1 cellular context compared by ENCODE assay signal in the genomic region with DNA sequence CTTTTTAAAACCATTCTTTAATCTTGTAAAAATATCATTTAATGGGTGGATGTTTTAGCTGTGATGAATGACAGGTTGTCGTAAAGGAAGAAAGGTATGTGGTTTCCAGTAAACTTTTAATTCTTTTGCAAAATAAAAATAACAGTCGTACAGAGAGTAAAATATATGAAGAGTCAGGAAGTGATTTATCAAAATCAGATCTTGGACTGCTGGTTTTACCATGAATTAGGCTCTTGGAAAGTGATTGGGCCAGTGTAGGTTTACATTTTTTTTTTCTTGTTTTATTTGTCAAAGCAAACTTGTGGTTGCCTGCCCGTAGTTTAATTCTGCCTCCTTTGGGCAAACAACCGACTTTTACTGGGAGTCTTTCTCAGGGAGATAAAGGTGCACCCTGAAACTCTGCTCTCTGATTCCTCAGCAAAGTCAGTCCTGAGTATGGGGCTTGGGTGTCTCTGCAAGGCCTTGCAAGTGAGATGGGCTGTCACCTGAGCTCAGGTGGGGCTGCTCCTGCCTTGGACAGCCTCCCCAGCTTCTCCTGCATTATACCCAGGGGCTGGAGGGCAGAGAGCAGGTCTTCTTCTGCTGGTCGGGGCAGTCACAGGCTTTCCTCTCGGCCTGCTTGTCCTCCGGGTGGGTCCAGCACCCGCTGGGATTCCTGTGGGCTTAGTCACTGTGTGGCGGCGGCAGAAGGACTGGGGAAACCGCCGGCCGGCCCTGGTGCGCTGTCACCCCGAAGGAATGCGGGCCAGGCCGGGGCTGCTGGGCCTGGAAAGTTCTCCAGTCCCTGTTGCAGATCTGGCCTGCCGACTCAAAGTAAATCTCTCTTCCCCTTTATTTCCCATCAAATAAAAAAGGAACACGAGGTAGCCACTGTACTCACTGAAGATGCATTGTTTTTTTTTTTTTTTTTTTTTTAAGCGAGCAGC.
A peak's percentile ranks its signal among the peaks of the same experiment; 100 is the strongest.
TF ChIP-seq lines count a peak whose summit lies in the region.

No MANE protein-coding gene starts in this region.

TF ChIP-seq in HepG2, 621 proteins besides CTCF, POLR2A, EP300 and RAD21 (continued from another document and continues in another):
- TF ChIP-seq, protein P1, sequence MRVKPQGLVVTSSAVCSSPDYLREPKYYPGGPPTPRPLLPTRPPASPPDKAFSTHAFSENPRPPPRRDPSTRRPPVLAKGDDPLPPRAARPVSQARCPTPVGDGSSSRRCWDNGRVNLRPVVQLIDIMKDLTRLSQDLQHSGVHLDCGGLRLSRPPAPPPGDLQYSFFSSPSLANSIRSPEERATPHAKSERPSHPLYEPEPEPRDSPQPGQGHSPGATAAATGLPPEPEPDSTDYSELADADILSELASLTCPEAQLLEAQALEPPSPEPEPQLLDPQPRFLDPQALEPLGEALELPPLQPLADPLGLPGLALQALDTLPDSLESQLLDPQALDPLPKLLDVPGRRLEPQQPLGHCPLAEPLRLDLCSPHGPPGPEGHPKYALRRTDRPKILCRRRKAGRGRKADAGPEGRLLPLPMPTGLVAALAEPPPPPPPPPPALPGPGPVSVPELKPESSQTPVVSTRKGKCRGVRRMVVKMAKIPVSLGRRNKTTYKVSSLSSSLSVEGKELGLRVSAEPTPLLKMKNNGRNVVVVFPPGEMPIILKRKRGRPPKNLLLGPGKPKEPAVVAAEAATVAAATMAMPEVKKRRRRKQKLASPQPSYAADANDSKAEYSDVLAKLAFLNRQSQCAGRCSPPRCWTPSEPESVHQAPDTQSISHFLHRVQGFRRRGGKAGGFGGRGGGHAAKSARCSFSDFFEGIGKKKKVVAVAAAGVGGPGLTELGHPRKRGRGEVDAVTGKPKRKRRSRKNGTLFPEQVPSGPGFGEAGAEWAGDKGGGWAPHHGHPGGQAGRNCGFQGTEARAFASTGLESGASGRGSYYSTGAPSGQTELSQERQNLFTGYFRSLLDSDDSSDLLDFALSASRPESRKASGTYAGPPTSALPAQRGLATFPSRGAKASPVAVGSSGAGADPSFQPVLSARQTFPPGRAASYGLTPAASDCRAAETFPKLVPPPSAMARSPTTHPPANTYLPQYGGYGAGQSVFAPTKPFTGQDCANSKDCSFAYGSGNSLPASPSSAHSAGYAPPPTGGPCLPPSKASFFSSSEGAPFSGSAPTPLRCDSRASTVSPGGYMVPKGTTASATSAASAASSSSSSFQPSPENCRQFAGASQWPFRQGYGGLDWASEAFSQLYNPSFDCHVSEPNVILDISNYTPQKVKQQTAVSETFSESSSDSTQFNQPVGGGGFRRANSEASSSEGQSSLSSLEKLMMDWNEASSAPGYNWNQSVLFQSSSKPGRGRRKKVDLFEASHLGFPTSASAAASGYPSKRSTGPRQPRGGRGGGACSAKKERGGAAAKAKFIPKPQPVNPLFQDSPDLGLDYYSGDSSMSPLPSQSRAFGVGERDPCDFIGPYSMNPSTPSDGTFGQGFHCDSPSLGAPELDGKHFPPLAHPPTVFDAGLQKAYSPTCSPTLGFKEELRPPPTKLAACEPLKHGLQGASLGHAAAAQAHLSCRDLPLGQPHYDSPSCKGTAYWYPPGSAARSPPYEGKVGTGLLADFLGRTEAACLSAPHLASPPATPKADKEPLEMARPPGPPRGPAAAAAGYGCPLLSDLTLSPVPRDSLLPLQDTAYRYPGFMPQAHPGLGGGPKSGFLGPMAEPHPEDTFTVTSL (CRISPR knock-in tag; IDR thresholded peaks at IDR 0.05; ENCODE audit: borderline replicate concordance) = peak; percentile 47; the same call in 1 of the 2 replicates
- TF ChIP-seq KDM3A (CRISPR knock-in tag; IDR thresholded peaks at IDR 0.05; ENCODE audit: low read depth) (0 out of 2 replicates have a peak, but pooled peaks have one; percentile 22), TP53 (CRISPR knock-in tag; conservative IDR thresholded peaks at IDR 0.05) (no peak), NCOA1 (CRISPR knock-in tag; IDR thresholded peaks at IDR 0.05) (no peak), TOE1 (CRISPR knock-in tag; IDR thresholded peaks at IDR 0.05) (no peak), ZNF12 (CRISPR knock-in tag; IDR thresholded peaks at IDR 0.05) (no peak), EEA1 (CRISPR knock-in tag; IDR thresholded peaks at IDR 0.05; ENCODE audit: borderline replicate concordance) (no peak), ZNF674 (CRISPR knock-in tag; IDR thresholded peaks at IDR 0.05; ENCODE audit: low read depth) (no peak), SPEN (CRISPR knock-in tag; IDR thresholded peaks at IDR 0.05; ENCODE audit: low read depth) (peak; percentile 48; the same call in 1 of the 2 replicates), ZNF513 (CRISPR knock-in tag; conservative IDR thresholded peaks at IDR 0.05) (no peak), ZNF274 (CRISPR knock-in tag; IDR thresholded peaks at IDR 0.05) (peak; percentile 58; the same call in 1 of the 2 replicates), KDM2A (CRISPR knock-in tag; IDR thresholded peaks at IDR 0.05; ENCODE audit: borderline replicate concordance, low read depth) (peak; percentile 73; the same call in 1 of the 2 replicates), ZBTB38 (CRISPR knock-in tag; IDR thresholded peaks at IDR 0.05) (peak; percentile 55; the same call in 1 of the 2 replicates), ZNF776 (CRISPR knock-in tag; IDR thresholded peaks at IDR 0.05) (no peak), ZNF775 (CRISPR knock-in tag; IDR thresholded peaks at IDR 0.05; ENCODE audit: borderline replicate concordance) (no peak), ZNF777 (CRISPR knock-in tag; IDR thresholded peaks at IDR 0.05) (no peak), ZNF792 (CRISPR knock-in tag; IDR thresholded peaks at IDR 0.05) (0 out of 2 replicates have a peak, but pooled peaks have one; percentile 19), PHF5A (CRISPR knock-in tag; IDR thresholded peaks at IDR 0.05; ENCODE audit: low read depth, unreplicated experiment) (peak; percentile 64), SP4 (CRISPR knock-in tag; IDR thresholded peaks at IDR 0.05) (no peak), KDM4B (CRISPR knock-in tag; IDR thresholded peaks at IDR 0.05) (no peak), SATB2 (CRISPR knock-in tag; IDR thresholded peaks at IDR 0.05) (0 out of 2 replicates have a peak, but pooled peaks have one; percentile 23), RARA (CRISPR knock-in tag; IDR thresholded peaks at IDR 0.05) (peak; percentile 55; the same call in 1 of the 2 replicates), FOXP1 (IDR thresholded peaks at IDR 0.05) (no peak), FOXP1 (CRISPR knock-in tag; IDR thresholded peaks at IDR 0.05) (0 out of 2 replicates have a peak, but pooled peaks have one; percentile 6)
- TF ChIP-seq, protein P2, sequence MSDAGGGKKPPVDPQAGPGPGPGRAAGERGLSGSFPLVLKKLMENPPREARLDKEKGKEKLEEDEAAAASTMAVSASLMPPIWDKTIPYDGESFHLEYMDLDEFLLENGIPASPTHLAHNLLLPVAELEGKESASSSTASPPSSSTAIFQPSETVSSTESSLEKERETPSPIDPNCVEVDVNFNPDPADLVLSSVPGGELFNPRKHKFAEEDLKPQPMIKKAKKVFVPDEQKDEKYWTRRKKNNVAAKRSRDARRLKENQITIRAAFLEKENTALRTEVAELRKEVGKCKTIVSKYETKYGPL (CRISPR knock-in tag; IDR thresholded peaks at IDR 0.05) = no peak
- TF ChIP-seq, protein P3, sequence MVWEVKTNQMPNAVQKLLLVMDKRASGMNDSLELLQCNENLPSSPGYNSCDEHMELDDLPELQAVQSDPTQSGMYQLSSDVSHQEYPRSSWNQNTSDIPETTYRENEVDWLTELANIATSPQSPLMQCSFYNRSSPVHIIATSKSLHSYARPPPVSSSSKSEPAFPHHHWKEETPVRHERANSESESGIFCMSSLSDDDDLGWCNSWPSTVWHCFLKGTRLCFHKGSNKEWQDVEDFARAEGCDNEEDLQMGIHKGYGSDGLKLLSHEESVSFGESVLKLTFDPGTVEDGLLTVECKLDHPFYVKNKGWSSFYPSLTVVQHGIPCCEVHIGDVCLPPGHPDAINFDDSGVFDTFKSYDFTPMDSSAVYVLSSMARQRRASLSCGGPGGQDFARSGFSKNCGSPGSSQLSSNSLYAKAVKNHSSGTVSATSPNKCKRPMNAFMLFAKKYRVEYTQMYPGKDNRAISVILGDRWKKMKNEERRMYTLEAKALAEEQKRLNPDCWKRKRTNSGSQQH (CRISPR knock-in tag; IDR thresholded peaks at IDR 0.05; ENCODE audit: low read depth) = no peak
- TF ChIP-seq, protein P4, sequence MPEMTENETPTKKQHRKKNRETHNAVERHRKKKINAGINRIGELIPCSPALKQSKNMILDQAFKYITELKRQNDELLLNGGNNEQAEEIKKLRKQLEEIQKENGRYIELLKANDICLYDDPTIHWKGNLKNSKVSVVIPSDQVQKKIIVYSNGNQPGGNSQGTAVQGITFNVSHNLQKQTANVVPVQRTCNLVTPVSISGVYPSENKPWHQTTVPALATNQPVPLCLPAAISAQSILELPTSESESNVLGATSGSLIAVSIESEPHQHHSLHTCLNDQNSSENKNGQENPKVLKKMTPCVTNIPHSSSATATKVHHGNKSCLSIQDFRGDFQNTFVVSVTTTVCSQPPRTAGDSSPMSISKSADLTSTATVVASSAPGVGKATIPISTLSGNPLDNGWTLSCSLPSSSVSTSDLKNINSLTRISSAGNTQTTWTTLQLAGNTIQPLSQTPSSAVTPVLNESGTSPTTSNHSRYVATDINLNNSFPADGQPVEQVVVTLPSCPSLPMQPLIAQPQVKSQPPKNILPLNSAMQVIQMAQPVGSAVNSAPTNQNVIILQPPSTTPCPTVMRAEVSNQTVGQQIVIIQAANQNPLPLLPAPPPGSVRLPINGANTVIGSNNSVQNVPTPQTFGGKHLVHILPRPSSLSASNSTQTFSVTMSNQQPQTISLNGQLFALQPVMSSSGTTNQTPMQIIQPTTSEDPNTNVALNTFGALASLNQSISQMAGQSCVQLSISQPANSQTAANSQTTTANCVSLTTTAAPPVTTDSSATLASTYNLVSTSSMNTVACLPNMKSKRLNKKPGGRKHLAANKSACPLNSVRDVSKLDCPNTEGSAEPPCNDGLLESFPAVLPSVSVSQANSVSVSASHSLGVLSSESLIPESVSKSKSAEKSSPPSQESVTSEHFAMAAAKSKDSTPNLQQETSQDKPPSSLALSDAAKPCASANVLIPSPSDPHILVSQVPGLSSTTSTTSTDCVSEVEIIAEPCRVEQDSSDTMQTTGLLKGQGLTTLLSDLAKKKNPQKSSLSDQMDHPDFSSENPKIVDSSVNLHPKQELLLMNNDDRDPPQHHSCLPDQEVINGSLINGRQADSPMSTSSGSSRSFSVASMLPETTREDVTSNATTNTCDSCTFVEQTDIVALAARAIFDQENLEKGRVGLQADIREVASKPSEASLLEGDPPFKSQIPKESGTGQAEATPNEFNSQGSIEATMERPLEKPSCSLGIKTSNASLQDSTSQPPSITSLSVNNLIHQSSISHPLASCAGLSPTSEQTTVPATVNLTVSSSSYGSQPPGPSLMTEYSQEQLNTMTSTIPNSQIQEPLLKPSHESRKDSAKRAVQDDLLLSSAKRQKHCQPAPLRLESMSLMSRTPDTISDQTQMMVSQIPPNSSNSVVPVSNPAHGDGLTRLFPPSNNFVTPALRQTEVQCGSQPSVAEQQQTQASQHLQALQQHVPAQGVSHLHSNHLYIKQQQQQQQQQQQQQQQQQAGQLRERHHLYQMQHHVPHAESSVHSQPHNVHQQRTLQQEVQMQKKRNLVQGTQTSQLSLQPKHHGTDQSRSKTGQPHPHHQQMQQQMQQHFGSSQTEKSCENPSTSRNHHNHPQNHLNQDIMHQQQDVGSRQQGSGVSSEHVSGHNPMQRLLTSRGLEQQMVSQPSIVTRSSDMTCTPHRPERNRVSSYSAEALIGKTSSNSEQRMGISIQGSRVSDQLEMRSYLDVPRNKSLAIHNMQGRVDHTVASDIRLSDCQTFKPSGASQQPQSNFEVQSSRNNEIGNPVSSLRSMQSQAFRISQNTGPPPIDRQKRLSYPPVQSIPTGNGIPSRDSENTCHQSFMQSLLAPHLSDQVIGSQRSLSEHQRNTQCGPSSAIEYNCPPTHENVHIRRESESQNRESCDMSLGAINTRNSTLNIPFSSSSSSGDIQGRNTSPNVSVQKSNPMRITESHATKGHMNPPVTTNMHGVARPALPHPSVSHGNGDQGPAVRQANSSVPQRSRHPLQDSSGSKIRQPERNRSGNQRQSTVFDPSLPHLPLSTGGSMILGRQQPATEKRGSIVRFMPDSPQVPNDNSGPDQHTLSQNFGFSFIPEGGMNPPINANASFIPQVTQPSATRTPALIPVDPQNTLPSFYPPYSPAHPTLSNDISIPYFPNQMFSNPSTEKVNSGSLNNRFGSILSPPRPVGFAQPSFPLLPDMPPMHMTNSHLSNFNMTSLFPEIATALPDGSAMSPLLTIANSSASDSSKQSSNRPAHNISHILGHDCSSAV (CRISPR knock-in tag; IDR thresholded peaks at IDR 0.05; ENCODE audit: borderline replicate concordance) = no peak
- TF ChIP-seq, protein P5, sequence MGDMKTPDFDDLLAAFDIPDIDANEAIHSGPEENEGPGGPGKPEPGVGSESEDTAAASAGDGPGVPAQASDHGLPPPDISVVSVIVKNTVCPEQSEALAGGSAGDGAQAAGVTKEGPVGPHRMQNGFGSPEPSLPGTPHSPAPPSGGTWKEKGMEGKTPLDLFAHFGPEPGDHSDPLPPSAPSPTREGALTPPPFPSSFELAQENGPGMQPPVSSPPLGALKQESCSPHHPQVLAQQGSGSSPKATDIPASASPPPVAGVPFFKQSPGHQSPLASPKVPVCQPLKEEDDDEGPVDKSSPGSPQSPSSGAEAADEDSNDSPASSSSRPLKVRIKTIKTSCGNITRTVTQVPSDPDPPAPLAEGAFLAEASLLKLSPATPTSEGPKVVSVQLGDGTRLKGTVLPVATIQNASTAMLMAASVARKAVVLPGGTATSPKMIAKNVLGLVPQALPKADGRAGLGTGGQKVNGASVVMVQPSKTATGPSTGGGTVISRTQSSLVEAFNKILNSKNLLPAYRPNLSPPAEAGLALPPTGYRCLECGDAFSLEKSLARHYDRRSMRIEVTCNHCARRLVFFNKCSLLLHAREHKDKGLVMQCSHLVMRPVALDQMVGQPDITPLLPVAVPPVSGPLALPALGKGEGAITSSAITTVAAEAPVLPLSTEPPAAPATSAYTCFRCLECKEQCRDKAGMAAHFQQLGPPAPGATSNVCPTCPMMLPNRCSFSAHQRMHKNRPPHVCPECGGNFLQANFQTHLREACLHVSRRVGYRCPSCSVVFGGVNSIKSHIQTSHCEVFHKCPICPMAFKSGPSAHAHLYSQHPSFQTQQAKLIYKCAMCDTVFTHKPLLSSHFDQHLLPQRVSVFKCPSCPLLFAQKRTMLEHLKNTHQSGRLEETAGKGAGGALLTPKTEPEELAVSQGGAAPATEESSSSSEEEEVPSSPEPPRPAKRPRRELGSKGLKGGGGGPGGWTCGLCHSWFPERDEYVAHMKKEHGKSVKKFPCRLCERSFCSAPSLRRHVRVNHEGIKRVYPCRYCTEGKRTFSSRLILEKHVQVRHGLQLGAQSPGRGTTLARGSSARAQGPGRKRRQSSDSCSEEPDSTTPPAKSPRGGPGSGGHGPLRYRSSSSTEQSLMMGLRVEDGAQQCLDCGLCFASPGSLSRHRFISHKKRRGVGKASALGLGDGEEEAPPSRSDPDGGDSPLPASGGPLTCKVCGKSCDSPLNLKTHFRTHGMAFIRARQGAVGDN (CRISPR knock-in tag; IDR thresholded peaks at IDR 0.05) = peak; percentile 96
